8 cellular contexts compared by ENCODE assay signal in the genomic region with DNA sequence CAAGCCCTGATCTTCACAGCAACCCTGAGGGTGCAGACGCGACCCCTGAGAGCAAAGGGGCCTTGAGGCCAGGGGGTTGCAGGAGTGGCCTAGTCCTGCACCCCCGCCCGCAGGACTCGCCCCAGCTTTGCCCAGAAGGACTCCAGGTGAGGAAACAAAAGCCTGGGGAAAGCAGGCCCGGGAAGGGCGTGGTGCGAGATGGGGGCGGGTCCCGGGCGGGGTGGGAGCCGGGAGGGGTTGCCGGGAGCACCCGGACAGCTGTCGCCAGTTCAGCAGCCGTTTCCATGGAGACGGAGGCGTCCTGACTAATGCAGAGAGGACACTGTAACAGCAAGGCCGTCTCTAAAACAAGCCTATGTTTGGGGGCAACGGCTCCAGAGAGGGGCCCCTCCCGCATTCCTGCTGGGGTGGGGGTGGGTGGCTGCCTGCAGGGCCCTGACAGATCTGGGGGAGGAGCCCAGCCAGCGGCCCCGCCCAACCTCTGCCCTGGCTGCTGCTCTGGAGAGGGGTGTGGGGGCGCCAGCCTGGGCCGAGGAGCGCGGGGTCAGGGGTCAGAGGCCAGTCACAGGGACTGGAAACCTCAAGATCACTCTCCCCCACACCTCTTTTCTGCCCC. TPM values are rescaled to one million over a fixed set of nuclear protein-coding genes. Genes with fewer than 3 reads are reported as not detected.
DNase-seq lines count a peak whose midpoint lies in the region; ATAC-seq, FAIRE-seq and TF ChIP-seq lines count a peak whose summit lies in the region.

No MANE protein-coding gene starts in this region.

- H3K9me3 ChIP-seq in pancreas, result no peaks in the 10 kb centered on the region

- in situ Hi-C loops in ACHN (cut with HindIII; ENCODE audit: low pct_ligation_motif_present, low pct_unique_long_range_greater_than_20kb, low sequenced_read_pairs), result no loop called here

- peak overlapping the region in 1 of 4 donors; percentile 4 for H3K4me3 ChIP-seq in pancreas

- intact Hi-C loops in pancreas (cut with DNase I), result no loop called here

- H3K27ac ChIP-seq in pancreas, result peak overlapping the region; percentile 59 to 89 (median 78)

- no peaks in the 10 kb centered on the region for H3K36me3 ChIP-seq in pancreas

- peaks cover 15 to 35% (median 17%) of the 10 kb centered on the region in 3 donors for H3K4me1 ChIP-seq in pancreas

- DNase-seq in ACHN (peak; percentile 58), M059J (ENCODE audit: low read depth) (peak; percentile 77), SHP77 treated with DMSO at 0.1 percent for 48 hours (lab: John Stamatoyannopoulos, UW) (peak; percentile 55), globus pallidus (ENCODE audit: low spot score) (peak; percentile 53), pancreas (peak; percentile 87 to 97 (median 92)), COLO829 (ENCODE audit: low spot score) (no peak)

- no peaks in the 10 kb centered on the region for H3K27me3 ChIP-seq in pancreas

- ATAC-seq in pancreas, result peak; percentile 69 to 75 (median 73)
- ATAC-seq in HG03095 (IDR thresholded peaks at IDR 0.05; ENCODE audit: unreplicated experiment), result no peak
- ATAC-seq in HG03108 (IDR thresholded peaks at IDR 0.05; ENCODE audit: unreplicated experiment), result no peak

- no peak for FAIRE-seq in pancreas (lab: Jason Lieb, UNC)

- 8 to 20% methylated on average over 25 to 27 of the region's 27 CpGs for WGBS in pancreas, 2 donors

- TF ChIP-seq CTCF in pancreas (IDR thresholded peaks at IDR 0.05), result no peak

RNA-seq across cellular contexts. Expression of a gene that starts 3.0 kb away (rescaled TPM):
- total RNA-seq in M059J (2014; rRNA removed; shearing (Covaris generic)), result 0.47 and 0.69 TPM in 2 replicates
- total RNA-seq in pancreas, result 10 to 100 TPM in 2 of 6 donors, 1 to 10 TPM in 4; 4.5 to 30.3 (median 7.1) TPM
- polyA plus RNA-seq in pancreas, result 10 to 100 TPM; 30.1 to 76.2 TPM

RNA-seq across cellular contexts. Expression of a gene that starts 20.0 kb away (rescaled TPM):
- 2.0 and 2.3 TPM in 2 replicates for total RNA-seq in M059J (2014; rRNA removed; shearing (Covaris generic))
- total RNA-seq in pancreas, result 10 to 100 TPM in 2 of 6 donors, 1 to 10 TPM in 4; 8.1 to 11.3 (median 9.7) TPM
- 10 to 100 TPM; 11.2 to 15.2 TPM for polyA plus RNA-seq in pancreas

RNA-seq across cellular contexts. Expression of a gene that starts 34.7 kb away (rescaled TPM):
- 0.25 and 0.30 TPM in 2 replicates for total RNA-seq in M059J (2014; rRNA removed; shearing (Covaris generic))
- total RNA-seq in pancreas, result 1 to 10 TPM; 1.4 to 6.8 (median 5.0) TPM
- 10 to 100 TPM in 1 of 2 donors, 1 to 10 TPM in 1; 7.7 to 11.3 TPM for polyA plus RNA-seq in pancreas

Comparison
In these comparisons a context has a peak if more than half of its experiments do, and no peak if none do; other contexts are left out.
1. ATAC-seq: peak in pancreas (4 of 4); none in HG03095 (single experiment) and HG03108 (single experiment).